12 cellular contexts compared by ENCODE assay signal in genomic region chr17:8941980-8942617, GRCh38. TPM values are rescaled to one million over a fixed set of nuclear protein-coding genes. Genes with fewer than 3 reads are reported as not detected.
A peak's percentile ranks its signal among the peaks of the same experiment; 100 is the strongest.
DNase-seq lines count a peak whose midpoint lies in the region; ATAC-seq and TF ChIP-seq lines count a peak whose summit lies in the region.
"Had no signal": no experiment of that assay in that cellular context is flagged by ENCODE, and none has a peak within 500 bp of the region (broad histone marks: within the 10 kb centered on the region; RNA-seq: fewer than 3 reads in every experiment).

No MANE protein-coding gene starts in this region.

- no peaks in the 10 kb centered on the region for H3K79me2 ChIP-seq in neural progenitor cell (ENCODE audit: low read depth)

- no peak overlapping the region for H3K4me2 ChIP-seq in neural progenitor cell

- H3K4me3 ChIP-seq in GM06990 (replicated peaks; ENCODE audit: low read depth, low read length) (peak overlapping the region; percentile 10; the same call in 1 of the 2 replicates), transverse colon (no peak overlapping the region), breast epithelium (no peak overlapping the region), neural progenitor cell (no peak overlapping the region)
- H3K4me3 ChIP-seq: dorsolateral prefrontal cortex, gastrocnemius medialis had no signal

- 27% methylated on average over 3 of the region's 8 CpGs; no CpG with 5 or more reads in 1 of the 2 donors for WGBS in transverse colon (ENCODE audit: low coverage in 1 of 2), 2 donors

- intact Hi-C loops in transverse colon (cut with DNase I; ENCODE audit: low total_unique reads), result no loop called here
- intact Hi-C loops in breast epithelium (cut with DNase I; ENCODE audit: low total_unique reads), result loop anchor here (5.0 kb wide), 1 partner anchor 770 kb away; no protein-coding TSS in a partner anchor

- TF ChIP-seq POLR2A in transverse colon (IDR thresholded peaks at IDR 0.05), result no peak
- no peak for TF ChIP-seq POLR2A in breast epithelium (IDR thresholded peaks at IDR 0.05)

- ATAC-seq in HG02981 (IDR thresholded peaks at IDR 0.05; ENCODE audit: unreplicated experiment), result peak; percentile 3
- peak; percentile 23 to 25 for ATAC-seq in activated T-cell treated with anti-CD3 and anti-CD28 coated beads, Interleukin-2, amount 50 U/mL, for 4 hours
- peak; percentile 58 to 59 for ATAC-seq in natural killer cell treated with Interleukin-12 subunit alpha and Interleukin-12 subunit beta and Interleukin-15 and Interleukin-18, amount 100 ng/mL, for 72 hours
- ATAC-seq: gastrocnemius medialis had no signal

- H4K20me1 ChIP-seq in neural progenitor cell (ENCODE audit: low read depth), result no peaks in the 10 kb centered on the region

- H3K36me3 Mint-ChIP-seq in activated T-cell treated with anti-CD3 and anti-CD28 coated beads, Interleukin-2, amount 50 U/mL, for 4 hours (ENCODE audit: insufficient read depth), result peaks cover 35% of the 10 kb centered on the region
- peaks cover 33% of the 10 kb centered on the region for H3K36me3 Mint-ChIP-seq in natural killer cell treated with Interleukin-12 subunit alpha and Interleukin-12 subunit beta and Interleukin-15 and Interleukin-18, amount 100 ng/mL, for 72 hours
- H3K36me3 Mint-ChIP-seq in neural progenitor cell, result no peaks in the 10 kb centered on the region

- DNase-seq in GM06990 (ENCODE audit: extremely low read depth, insufficient read length) (peak; percentile 68), transverse colon (no peak), breast epithelium (ENCODE audit: low spot score in 2 of 2) (no peak), SKM-1 (lab: John Stamatoyannopoulos, UW; ENCODE audit: unreplicated experiment) (no peak), neural progenitor cell (ENCODE audit: low spot score) (no peak)
- peak; percentile 51 for DNase-seq in activated T-cell treated with anti-CD3 and anti-CD28 coated beads, Interleukin-2, amount 50 U/mL, for 4 hours
- no peak for DNase-seq in natural killer cell treated with Interleukin-12 subunit alpha and Interleukin-12 subunit beta and Interleukin-15 and Interleukin-18, amount 100 ng/mL, for 72 hours (ENCODE audit: low spot score)
- DNase-seq: dorsolateral prefrontal cortex, gastrocnemius medialis, kidney glomerular epithelial cell, MM.1S had no signal

- TF ChIP-seq CTCF in GM06990 (IDR thresholded peaks at IDR 0.05; ENCODE audit: insufficient read depth, low read length, poor library complexity, severe bottlenecking) (peak; percentile 7), transverse colon (IDR thresholded peaks at IDR 0.05) (no peak), breast epithelium (IDR thresholded peaks at IDR 0.05) (no peak), neural progenitor cell (IDR thresholded peaks at IDR 0.05) (no peak)

- H3K27ac ChIP-seq in transverse colon, result peak overlapping the region in 2 of 4 donors; percentile 33 to 41
- H3K27ac ChIP-seq in breast epithelium, result no peak overlapping the region
- no peak overlapping the region for H3K27ac ChIP-seq in neural progenitor cell
- H3K27ac ChIP-seq: dorsolateral prefrontal cortex, gastrocnemius medialis had no signal

- H3K4me1 Mint-ChIP-seq in activated T-cell treated with anti-CD3 and anti-CD28 coated beads, Interleukin-2, amount 50 U/mL, for 4 hours (ENCODE audit: low read depth), result peaks cover 86% of the 10 kb centered on the region
- peaks cover 87 to 89% of the 10 kb centered on the region in 2 donors for H3K4me1 Mint-ChIP-seq in natural killer cell treated with Interleukin-12 subunit alpha and Interleukin-12 subunit beta and Interleukin-15 and Interleukin-18, amount 100 ng/mL, for 72 hours (ENCODE audit: low read depth in 2 of 2)
- peaks cover 20% of the 10 kb centered on the region for H3K4me1 Mint-ChIP-seq in neural progenitor cell

- no peaks in the 10 kb centered on the region for H3K27me3 ChIP-seq in GM06990 (replicated peaks; ENCODE audit: control insufficient read depth, insufficient read depth, low read length)
- H3K27me3 ChIP-seq in transverse colon, result no peaks in the 10 kb centered on the region
- no peaks in the 10 kb centered on the region for H3K27me3 ChIP-seq in breast epithelium
- no peaks in the 10 kb centered on the region for H3K27me3 ChIP-seq in neural progenitor cell

- peak overlapping the region; percentile 99 for H3K27ac Mint-ChIP-seq in natural killer cell treated with Interleukin-12 subunit alpha and Interleukin-12 subunit beta and Interleukin-15 and Interleukin-18, amount 100 ng/mL, for 72 hours
- H3K27ac Mint-ChIP-seq in neural progenitor cell, result no peak overlapping the region

- H3K9me3 Mint-ChIP-seq in activated T-cell treated with anti-CD3 and anti-CD28 coated beads, Interleukin-2, amount 50 U/mL, for 4 hours, result peaks cover 3% of the 10 kb centered on the region
- H3K9me3 Mint-ChIP-seq in natural killer cell treated with Interleukin-12 subunit alpha and Interleukin-12 subunit beta and Interleukin-15 and Interleukin-18, amount 100 ng/mL, for 72 hours, result peaks cover 3% of the 10 kb centered on the region
- peaks cover 6% of the 10 kb centered on the region for H3K9me3 Mint-ChIP-seq in neural progenitor cell

- no peaks in the 10 kb centered on the region for H3K27me3 Mint-ChIP-seq in activated T-cell treated with anti-CD3 and anti-CD28 coated beads, Interleukin-2, amount 50 U/mL, for 4 hours (ENCODE audit: low read depth)
- no peaks in the 10 kb centered on the region for H3K27me3 Mint-ChIP-seq in natural killer cell treated with Interleukin-12 subunit alpha and Interleukin-12 subunit beta and Interleukin-15 and Interleukin-18, amount 100 ng/mL, for 72 hours
- H3K27me3 Mint-ChIP-seq in neural progenitor cell (ENCODE audit: insufficient read depth, low read depth), result peaks cover 7% of the 10 kb centered on the region

- H3K9me3 ChIP-seq in transverse colon, result no peaks in the 10 kb centered on the region
- no peaks in the 10 kb centered on the region for H3K9me3 ChIP-seq in breast epithelium
- no peaks in the 10 kb centered on the region for H3K9me3 ChIP-seq in neural progenitor cell (ENCODE audit: low read depth)
- H3K9me3 ChIP-seq: gastrocnemius medialis had no signal

- in situ Hi-C loops in transverse colon (cut with MboI; ENCODE audit: low pct_ligation_motif_present in 1 of 4, low pct_unique_long_range_greater_than_20kb in 1 of 4, low sequenced_read_pairs in 3 of 4), result loop anchor here in 1 of 4 donors (25.0 kb wide), 1 partner anchor 105 kb away; no protein-coding TSS in a partner anchor

- H3F3A ChIP-seq in neural progenitor cell (ENCODE audit: low read depth), result no peaks in the 10 kb centered on the region

- H3K9ac ChIP-seq in neural progenitor cell, result no peak overlapping the region

- H3K4me1 ChIP-seq in transverse colon, result no peaks in the 10 kb centered on the region
- H3K4me1 ChIP-seq in breast epithelium, result no peaks in the 10 kb centered on the region
- H3K4me1 ChIP-seq in neural progenitor cell, result no peaks in the 10 kb centered on the region
- H3K4me1 ChIP-seq: gastrocnemius medialis had no signal

- TF ChIP-seq EP300 in transverse colon (IDR thresholded peaks at IDR 0.05; ENCODE audit: low read depth), result no peak

- no peak overlapping the region for H2AFZ ChIP-seq in neural progenitor cell (replicated peaks)

- H3K36me3 ChIP-seq in GM06990 (ENCODE audit: control insufficient read depth, insufficient read depth, low read length) (peaks cover 6% of the 10 kb centered on the region), transverse colon (no peaks in the 10 kb centered on the region), breast epithelium (no peaks in the 10 kb centered on the region), neural progenitor cell (no peaks in the 10 kb centered on the region)
- H3K36me3 ChIP-seq: gastrocnemius medialis had no signal

- peak overlapping the region; percentile 40 for H3K4me3 Mint-ChIP-seq in activated T-cell treated with anti-CD3 and anti-CD28 coated beads, Interleukin-2, amount 50 U/mL, for 4 hours
- H3K4me3 Mint-ChIP-seq in natural killer cell treated with Interleukin-12 subunit alpha and Interleukin-12 subunit beta and Interleukin-15 and Interleukin-18, amount 100 ng/mL, for 72 hours, result peak overlapping the region; percentile 92
- H3K4me3 Mint-ChIP-seq in neural progenitor cell, result no peak overlapping the region

RNA-seq across cellular contexts. Expression of gene PIK3R5, which starts 23.4 kb away (rescaled TPM):
- total RNA-seq in activated T-cell treated with anti-CD3 and anti-CD28 coated beads, Interleukin-2, amount 50 U/mL, for 4 hours, result 10 to 100 TPM in 2 of 3 donors, 1 to 10 TPM in 1; 8.4 to 17.8 (median 13.6) TPM
- 100 to 1,000 TPM; 112 to 119 TPM for total RNA-seq in natural killer cell treated with Interleukin-12 subunit alpha and Interleukin-12 subunit beta and Interleukin-15 and Interleukin-18, amount 100 ng/mL, for 72 hours
- total RNA-seq in transverse colon, result 10 to 100 TPM in 2 of 4 donors, 1 to 10 TPM in 1, under 1 TPM in 1; 0.40 to 16.1 (median 10.4) TPM
- 10 to 100 TPM in 2 of 3 donors, 1 to 10 TPM in 1; 9.8 to 28.6 (median 12.3) TPM for total RNA-seq in breast epithelium
- 0.90 and 0.99 TPM in 2 replicates for total RNA-seq in neural progenitor cell (ENCODE audit: low replicate concordance)

Comparison
In these comparisons a context has a peak if more than half of its experiments do, and no peak if none do; other contexts are left out.
1. DNase-seq: peak in GM06990 (single experiment) and activated T-cell treated with anti-CD3 and anti-CD28 coated beads, Interleukin-2, amount 50 U/mL, for 4 hours (single experiment); none in natural killer cell treated with Interleukin-12 subunit alpha and Interleukin-12 subunit beta and Interleukin-15 and Interleukin-18, amount 100 ng/mL, for 72 hours (single experiment), transverse colon (single experiment), breast epithelium (0 of 2), SKM-1 (single experiment) and neural progenitor cell (single experiment).
2. ATAC-seq: peak in every context shown above with its lines; median percentile 58 in natural killer cell treated with Interleukin-12 subunit alpha and Interleukin-12 subunit beta and Interleukin-15 and Interleukin-18, amount 100 ng/mL, for 72 hours; 24 in activated T-cell treated with anti-CD3 and anti-CD28 coated beads, Interleukin-2, amount 50 U/mL, for 4 hours; 3 in HG02981.